22 cellular contexts compared by ENCODE assay signal in genomic region chr5:37886207-37886905, GRCh38. TPM values are rescaled to one million over a fixed set of nuclear protein-coding genes. Genes with fewer than 3 reads are reported as not detected.
A peak's percentile ranks its signal among the peaks of the same experiment; 100 is the strongest.
DNase-seq lines count a peak whose midpoint lies in the region; FAIRE-seq and TF ChIP-seq lines count a peak whose summit lies in the region.
"Had no signal": no experiment of that assay in that cellular context is flagged by ENCODE, and none has a peak within 500 bp of the region (broad histone marks: within the 10 kb centered on the region; RNA-seq: fewer than 3 reads in every experiment).

No MANE protein-coding gene starts in this region.

- H3K27me3 ChIP-seq in neuronal stem cell (ENCODE audit: control insufficient read depth in 3 of 3, insufficient read depth in 3 of 3, low read depth in 1 of 3, low read length in 3 of 3) (no peaks in the 10 kb centered on the region), suprapubic skin (peaks cover 42% of the 10 kb centered on the region), sigmoid colon (no peaks in the 10 kb centered on the region)
- H3K27me3 ChIP-seq: gastroesophageal sphincter, tibial nerve had no signal

- no peak overlapping the region for H3K4me3 ChIP-seq in neuronal stem cell (ENCODE audit: low read length in 2 of 2)
- no peak overlapping the region for H3K4me3 ChIP-seq in suprapubic skin
- H3K4me3 ChIP-seq in sigmoid colon: no peak overlapping the region
- H3K4me3 ChIP-seq: gastroesophageal sphincter, tibial nerve had no signal

- no peak overlapping the region for H3K4ac ChIP-seq in neuronal stem cell (ENCODE audit: low read length)

- TF ChIP-seq EP300 in suprapubic skin (IDR thresholded peaks at IDR 0.05) (no peak), sigmoid colon (IDR thresholded peaks at IDR 0.05) (no peak)

- no peak for TF ChIP-seq POLR2A in suprapubic skin (IDR thresholded peaks at IDR 0.05)
- TF ChIP-seq POLR2A in sigmoid colon (IDR thresholded peaks at IDR 0.05): no peak

- no peaks in the 10 kb centered on the region for H3K9me3 ChIP-seq in neuronal stem cell (replicated peaks in 1 of 2; ENCODE audit: control insufficient read depth in 2 of 2, insufficient read depth in 1 of 2, low read depth in 1 of 2, low read length in 2 of 2)
- no peaks in the 10 kb centered on the region for H3K9me3 ChIP-seq in suprapubic skin
- H3K9me3 ChIP-seq in sigmoid colon: no peaks in the 10 kb centered on the region
- H3K9me3 ChIP-seq: gastroesophageal sphincter, tibial nerve had no signal

- no peak overlapping the region for H3K18ac ChIP-seq in neuronal stem cell (ENCODE audit: low read length)

- no peak overlapping the region for H2AK5ac ChIP-seq in neuronal stem cell (ENCODE audit: low read depth, low read length)

- H2AFZ ChIP-seq in neuronal stem cell (ENCODE audit: low read length): no peak overlapping the region

- H3K27ac ChIP-seq in neuronal stem cell (replicated peaks; ENCODE audit: low read length): no peak overlapping the region
- H3K27ac ChIP-seq in suprapubic skin: no peak overlapping the region
- no peak overlapping the region for H3K27ac ChIP-seq in sigmoid colon
- H3K27ac ChIP-seq: gastroesophageal sphincter, tibial nerve had no signal

- H3K14ac ChIP-seq in neuronal stem cell (ENCODE audit: low read length): no peak overlapping the region

- H3K36me3 ChIP-seq in neuronal stem cell (replicated peaks in 1 of 2; ENCODE audit: control insufficient read depth in 2 of 2, insufficient read depth in 2 of 2, low read length in 2 of 2) (no peaks in the 10 kb centered on the region), suprapubic skin (no peaks in the 10 kb centered on the region), sigmoid colon (no peaks in the 10 kb centered on the region)
- H3K36me3 ChIP-seq: gastroesophageal sphincter, tibial nerve had no signal

- H2BK15ac ChIP-seq in neuronal stem cell (ENCODE audit: low read length): no peak overlapping the region

- peak; percentile 13 for FAIRE-seq in HTR-8/SVneo (lab: Jason Lieb, UNC)
- FAIRE-seq: H54 had no signal

- no peak overlapping the region for H2BK12ac ChIP-seq in neuronal stem cell (ENCODE audit: low read length)

- no peak overlapping the region for H2BK5ac ChIP-seq in neuronal stem cell (ENCODE audit: low read length)

- no peak for DNase-seq in HTR-8/SVneo (ENCODE audit: insufficient read length, low spot score)
- peak; percentile 72 for DNase-seq in NCI-H69 (lab: John Stamatoyannopoulos, UW)
- peak; percentile 26 for DNase-seq in cerebellum (ENCODE audit: low spot score)
- peak; percentile 17 for DNase-seq in neuronal stem cell (ENCODE audit: low spot score)
- DNase-seq in suprapubic skin (ENCODE audit: low spot score in 2 of 2): no peak
- no peak for DNase-seq in DMS114 treated with DMSO at 0.1 percent for 48 hours (lab: John Stamatoyannopoulos, UW; ENCODE audit: unreplicated experiment)
- DNase-seq in sigmoid colon: no peak
- DNase-seq: activated CD4-positive, alpha-beta memory T cell treated with anti-CD3 and anti-CD28 coated beads for 36 hours; activated naive CD4-positive, alpha-beta T cell; central memory CD4-positive, alpha-beta T cell; effector CD4-positive, alpha-beta T cell; erythroblast; NCI-H1105 treated with DMSO at 0.1 percent for 48 hours; NCI-H748 treated with DMSO at 0.1 percent for 48 hours; PC-3; posterior cingulate gyrus; T-helper 2 cell had no signal

- TF ChIP-seq CTCF in suprapubic skin (IDR thresholded peaks at IDR 0.05): no peak
- no peak for TF ChIP-seq CTCF in sigmoid colon (IDR thresholded peaks at IDR 0.05)

- H4K8ac ChIP-seq in neuronal stem cell (ENCODE audit: low read depth, low read length): no peak overlapping the region

- H2BK120ac ChIP-seq in neuronal stem cell (ENCODE audit: low read depth, low read length): no peak overlapping the region

- H4K91ac ChIP-seq in neuronal stem cell (ENCODE audit: low read depth, low read length, poor library complexity): no peak overlapping the region

- no peaks in the 10 kb centered on the region for H3K79me1 ChIP-seq in neuronal stem cell (ENCODE audit: low read depth, low read length)

- H3K9ac ChIP-seq in neuronal stem cell (ENCODE audit: low read depth, low read length, poor library complexity): no peak overlapping the region

- H3K4me1 ChIP-seq in neuronal stem cell (ENCODE audit: control insufficient read depth in 2 of 2, insufficient read depth in 1 of 2, low read depth in 1 of 2, low read length in 2 of 2): peaks cover 0 to 8% of the 10 kb centered on the region in 2 donors
- peaks cover 7% of the 10 kb centered on the region for H3K4me1 ChIP-seq in suprapubic skin
- H3K4me1 ChIP-seq in sigmoid colon: peaks cover 0 to 16% (median 13%) of the 10 kb centered on the region in 4 donors
- H3K4me1 ChIP-seq: tibial nerve had no signal

- no CpG with 5 or more reads among the region's 9 CpGs for WGBS in neuronal stem cell (ENCODE audit: extremely low coverage in 2 of 2, insufficient read length in 2 of 2, insufficient replicate concordance in 1 of 2), 2 donors
- 28% methylated on average over 9 of the region's 9 CpGs for WGBS in suprapubic skin
- WGBS in sigmoid colon, 2 donors: 13 to 49% methylated on average over 9 of the region's 9 CpGs

- intact Hi-C loops in sigmoid colon (cut with DNase I): no loop called here

- no peak overlapping the region for H3K4me2 ChIP-seq in neuronal stem cell (ENCODE audit: insufficient read depth, low read length, poor library complexity, severe bottlenecking)

- no peak overlapping the region for H3K23ac ChIP-seq in neuronal stem cell (ENCODE audit: low read depth, low read length, poor library complexity)

RNA-seq across cellular contexts. Expression of gene GDNF, which starts 46.5 kb away (rescaled TPM):
- total RNA-seq in cerebellum: not detected
- 0.15 TPM for polyA plus RNA-seq in neuronal stem cell (2013, experiment 1 of 2)
- polyA plus RNA-seq in neuronal stem cell (2013, experiment 2 of 2): 0.12 TPM
- 1 to 10 TPM in 1 of 4 donors, under 1 TPM in 3; 0.19 to 1.4 (median 0.61) TPM for total RNA-seq in suprapubic skin
- 10 to 100 TPM in 1 of 4 donors, 1 to 10 TPM in 3; 4.2 to 16.3 (median 7.9) TPM for total RNA-seq in sigmoid colon
- under 1 TPM; under 0.01 to 0.63 (median 0.23) TPM for polyA plus RNA-seq in sigmoid colon
- total RNA-seq: activated CD4-positive, alpha-beta memory T cell treated with anti-CD3 and anti-CD28 coated beads for 36 hours; HT-29; PC-3; sciatic nerve; tibial nerve had no signal

Comparison
In these comparisons a context has a peak if more than half of its experiments do, and no peak if none do; other contexts are left out.
1. DNase-seq: peak in NCI-H69 (single experiment), cerebellum (single experiment) and neuronal stem cell (single experiment); none in HTR-8/SVneo (single experiment), suprapubic skin (0 of 2), DMS114 treated with DMSO at 0.1 percent for 48 hours (single experiment) and sigmoid colon (single experiment).